In genomic region chr7:158302274-158303070, GRCh38 we compare ENCODE assay signal across 9 cellular contexts.
"Had no signal": no experiment of that assay in that cellular context is flagged by ENCODE, and none has a peak within 500 bp of the region (broad histone marks: within the 10 kb centered on the region; RNA-seq: fewer than 3 reads in every experiment).

No MANE protein-coding gene starts in this region.

- H3K36me3 ChIP-seq: heart left ventricle had no signal

- H3K27ac ChIP-seq: heart left ventricle had no signal

- H3K27me3 Mint-ChIP-seq: natural killer cell treated with Interleukin-12 subunit alpha and Interleukin-12 subunit beta and Interleukin-15 and Interleukin-18, amount 100 ng/mL, for 72 hours had no signal

- ATAC-seq: activated CD4-positive, CD25-positive, alpha-beta regulatory T cell treated with anti-CD3 and anti-CD28 coated beads, Interleukin-2, amount 50 U/mL, for 24 hours; heart left ventricle; natural killer cell treated with Interleukin-12 subunit alpha and Interleukin-12 subunit beta and Interleukin-15 and Interleukin-18, amount 100 ng/mL, for 72 hours had no signal

- H3K27ac Mint-ChIP-seq: activated naive CD4-positive, alpha-beta T cell treated with anti-CD3 and anti-CD28 coated beads for 36 hours; natural killer cell treated with Interleukin-12 subunit alpha and Interleukin-12 subunit beta and Interleukin-15 and Interleukin-18, amount 100 ng/mL, for 72 hours; T-helper 2 cell treated with Interferon-gamma antibody and Interleukin-4, amounts not matched to agents 5 μg/mL and 100 μg/mL, for 36 hours had no signal

- DNase-seq: activated CD4-positive, alpha-beta T cell treated with anti-CD3 and anti-CD28 coated beads, Interleukin-2, amount 50 U/mL, for 4 hours; activated naive CD4-positive, alpha-beta T cell treated with anti-CD3 and anti-CD28 coated beads for 36 hours; cerebellar nuclear complex; foreskin melanocyte; heart left ventricle; SW 1271 had no signal

- H3K4me3 ChIP-seq: heart left ventricle had no signal

- H3K4me3 Mint-ChIP-seq: activated naive CD4-positive, alpha-beta T cell treated with anti-CD3 and anti-CD28 coated beads for 36 hours; natural killer cell treated with Interleukin-12 subunit alpha and Interleukin-12 subunit beta and Interleukin-15 and Interleukin-18, amount 100 ng/mL, for 72 hours; T-helper 2 cell treated with Interferon-gamma antibody and Interleukin-4, amounts not matched to agents 5 μg/mL and 100 μg/mL, for 36 hours had no signal

- H3K4me1 ChIP-seq: heart left ventricle had no signal
